In the genomic region with DNA sequence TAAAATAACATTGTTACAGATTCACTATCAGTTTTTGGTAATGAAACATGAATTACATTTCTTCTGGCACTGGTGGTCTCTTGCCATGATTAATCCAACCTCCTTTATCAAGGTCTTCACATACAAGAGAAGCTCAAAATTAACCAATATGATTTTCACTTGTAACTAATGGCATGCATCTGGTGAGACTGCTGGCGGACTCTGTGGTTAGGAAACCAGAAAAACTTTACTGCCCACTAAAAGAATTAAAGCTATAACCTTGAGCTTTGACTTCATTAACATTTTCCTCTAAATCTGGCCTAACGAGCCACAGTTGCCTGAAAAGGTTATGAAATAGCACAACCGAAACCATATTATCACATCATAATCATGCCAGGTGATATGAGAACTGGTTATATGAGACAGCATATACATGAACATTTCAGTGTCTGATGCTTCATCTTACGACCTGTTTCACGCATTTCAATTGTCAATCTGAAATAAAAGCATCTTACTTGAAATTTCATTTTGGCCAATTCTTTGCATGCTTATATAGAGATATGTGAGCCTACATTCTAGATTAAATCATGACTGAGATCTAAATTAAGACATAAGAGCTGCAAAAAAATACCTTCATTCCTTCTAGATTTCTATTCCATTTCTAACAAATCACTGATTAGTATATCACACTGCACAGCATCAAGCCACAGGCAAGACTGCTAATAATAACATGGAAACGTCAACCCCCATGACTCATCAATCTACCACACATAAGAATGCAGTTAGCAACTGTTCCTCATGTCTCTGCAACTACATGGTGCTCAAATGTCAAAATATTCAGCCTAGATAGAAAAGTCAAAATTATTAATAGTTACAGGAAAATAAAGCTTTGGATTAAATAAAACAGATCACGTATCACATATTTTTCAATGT, we compare ENCODE assay signal across 8 cellular contexts.
DNase-seq lines count a peak whose midpoint lies in the region; ATAC-seq and TF ChIP-seq lines count a peak whose summit lies in the region.

No MANE protein-coding gene starts in this region.

- H3K4me3 Mint-ChIP-seq in activated CD4-positive, alpha-beta T cell treated with anti-CD3 and anti-CD28 coated beads for 36 hours = no peak overlapping the region
- no peak overlapping the region for H3K4me3 Mint-ChIP-seq in activated CD4-positive, alpha-beta T cell treated with anti-CD3 and anti-CD28 coated beads, Interleukin-2, amount 10 ng/mL, durations not matched to agents 7 days and 5 days
- no peak overlapping the region for H3K4me3 Mint-ChIP-seq in activated CD4-positive, alpha-beta memory T cell treated with anti-CD3 and anti-CD28 coated beads for 36 hours

- H3K27ac ChIP-seq in skeletal muscle tissue (ENCODE audit: low read depth, low read length) = peak overlapping the region; percentile 86

- no peak for TF ChIP-seq CTCF in epithelial cell of proximal tubule (conservative IDR thresholded peaks at IDR 0.05; ENCODE audit: low read depth, low read length)

- no peak for DNase-seq in activated CD4-positive, alpha-beta T cell treated with anti-CD3 and anti-CD28 coated beads for 36 hours
- DNase-seq in activated CD4-positive, alpha-beta T cell treated with anti-CD3 and anti-CD28 coated beads, Interleukin-2, amount 10 ng/mL, durations not matched to agents 7 days and 5 days = no peak
- DNase-seq in NOMO-1 (lab: John Stamatoyannopoulos, UW; ENCODE audit: unreplicated experiment in 2 of 2) (peak; percentile 46 to 79), epithelial cell of proximal tubule (ENCODE audit: low read depth) (peak; percentile 60), NCI-H1105 treated with DMSO at 0.1 percent for 48 hours (lab: John Stamatoyannopoulos, UW) (no peak)
- no peak for DNase-seq in activated CD4-positive, alpha-beta memory T cell treated with anti-CD3 and anti-CD28 coated beads for 36 hours

- H3K27me3 Mint-ChIP-seq in activated CD4-positive, alpha-beta T cell treated with anti-CD3 and anti-CD28 coated beads for 36 hours = no peaks in the 10 kb centered on the region
- no peaks in the 10 kb centered on the region for H3K27me3 Mint-ChIP-seq in activated CD4-positive, alpha-beta T cell treated with anti-CD3 and anti-CD28 coated beads, Interleukin-2, amount 10 ng/mL, durations not matched to agents 7 days and 5 days
- no peaks in the 10 kb centered on the region for H3K27me3 Mint-ChIP-seq in activated CD4-positive, alpha-beta memory T cell treated with anti-CD3 and anti-CD28 coated beads for 36 hours

- POLR2A ChIA-PET in activated CD4-positive, alpha-beta T cell treated with anti-CD3 and anti-CD28 coated beads for 36 hours (lab: Charles Lee) = interaction anchor here (0.7 kb wide), 1 partner anchor 421 kb away, joined by 4 read pairs; no protein-coding TSS in a partner anchor
- POLR2A ChIA-PET in activated CD4-positive, alpha-beta T cell treated with anti-CD3 and anti-CD28 coated beads, Interleukin-2, amount 10 ng/mL, durations not matched to agents 7 days and 5 days (lab: Charles Lee) = no interaction called here
- POLR2A ChIA-PET in activated CD4-positive, alpha-beta memory T cell treated with anti-CD3 and anti-CD28 coated beads for 36 hours (lab: Charles Lee) = interaction anchor here (1.2 kb wide), 1 partner anchor 89 kb away, joined by 3 read pairs; the partner anchor contains the start of gene OSBPL8

- no peak overlapping the region for H3K27ac Mint-ChIP-seq in activated CD4-positive, alpha-beta T cell treated with anti-CD3 and anti-CD28 coated beads for 36 hours
- H3K27ac Mint-ChIP-seq in activated CD4-positive, alpha-beta T cell treated with anti-CD3 and anti-CD28 coated beads, Interleukin-2, amount 10 ng/mL, durations not matched to agents 7 days and 5 days = no peak overlapping the region
- H3K27ac Mint-ChIP-seq in activated CD4-positive, alpha-beta memory T cell treated with anti-CD3 and anti-CD28 coated beads for 36 hours = no peak overlapping the region

- H3K9ac ChIP-seq in skeletal muscle tissue (ENCODE audit: low read depth in 1 of 3, low read length in 3 of 3) = peak overlapping the region in 2 of 3 donors; percentile 48 to 55

- intact Hi-C loops in activated CD4-positive, alpha-beta T cell treated with anti-CD3 and anti-CD28 coated beads for 36 hours (cut with DNase I, micrococcal nuclease) = loop anchor here in 1 of 2 experiments (1.0 kb wide), 1 partner anchor 88 kb away; no protein-coding TSS in a partner anchor
- intact Hi-C loops in activated CD4-positive, alpha-beta memory T cell treated with anti-CD3 and anti-CD28 coated beads for 36 hours (cut with micrococcal nuclease) = loop anchor here (5.0 kb wide), 2 partner anchors 87 to 388 kb away; partner anchors contain the start of genes NAP1L1 and OSBPL8

- no peaks in the 10 kb centered on the region for H3K9me3 Mint-ChIP-seq in activated CD4-positive, alpha-beta T cell treated with anti-CD3 and anti-CD28 coated beads for 36 hours (ENCODE audit: low read depth)
- H3K9me3 Mint-ChIP-seq in activated CD4-positive, alpha-beta T cell treated with anti-CD3 and anti-CD28 coated beads, Interleukin-2, amount 10 ng/mL, durations not matched to agents 7 days and 5 days = no peaks in the 10 kb centered on the region
- no peaks in the 10 kb centered on the region for H3K9me3 Mint-ChIP-seq in activated CD4-positive, alpha-beta memory T cell treated with anti-CD3 and anti-CD28 coated beads for 36 hours

- ATAC-seq in activated CD4-positive, alpha-beta T cell treated with anti-CD3 and anti-CD28 coated beads for 36 hours = peak; percentile 87
- peak; percentile 84 for ATAC-seq in HG02623 (IDR thresholded peaks at IDR 0.05; ENCODE audit: unreplicated experiment)

- no peaks in the 10 kb centered on the region for H3K9me3 ChIP-seq in skeletal muscle tissue (ENCODE audit: control insufficient read depth in 3 of 3, low read length in 3 of 3)

- peaks cover 9 to 16% (median 14%) of the 10 kb centered on the region in 3 donors for H3K4me1 ChIP-seq in skeletal muscle tissue (ENCODE audit: control insufficient read depth in 3 of 3, insufficient read depth in 3 of 3, low read length in 3 of 3)

- H3K4me3 ChIP-seq in epithelial cell of proximal tubule (ENCODE audit: low read depth, low read length) (no peak overlapping the region), skeletal muscle tissue (ENCODE audit: low read length in 3 of 3) (peak overlapping the region; percentile 19 to 41 (median 27))

- CTCF ChIA-PET in activated CD4-positive, alpha-beta T cell treated with anti-CD3 and anti-CD28 coated beads for 36 hours (lab: Charles Lee) = interaction anchor here (0.7 to 1.3 kb wide), 2 partner anchors 14 to 39 kb away, joined by 3 read pairs; no protein-coding TSS in a partner anchor
- CTCF ChIA-PET in activated CD4-positive, alpha-beta T cell treated with anti-CD3 and anti-CD28 coated beads, Interleukin-2, amount 10 ng/mL, durations not matched to agents 7 days and 5 days (lab: Charles Lee) = no interaction called here
- CTCF ChIA-PET in activated CD4-positive, alpha-beta memory T cell treated with anti-CD3 and anti-CD28 coated beads for 36 hours (lab: Charles Lee) = interaction anchor here (1.0 to 1.8 kb wide), 4 partner anchors 14 to 1079 kb away, joined by 3 to 7 read pairs (median 5); partner anchors contain the start of gene BBS10

- H3K4me1 Mint-ChIP-seq in activated CD4-positive, alpha-beta T cell treated with anti-CD3 and anti-CD28 coated beads for 36 hours = peaks cover 10% of the 10 kb centered on the region
- no peaks in the 10 kb centered on the region for H3K4me1 Mint-ChIP-seq in activated CD4-positive, alpha-beta T cell treated with anti-CD3 and anti-CD28 coated beads, Interleukin-2, amount 10 ng/mL, durations not matched to agents 7 days and 5 days
- H3K4me1 Mint-ChIP-seq in activated CD4-positive, alpha-beta memory T cell treated with anti-CD3 and anti-CD28 coated beads for 36 hours (ENCODE audit: low read depth) = peaks cover 13% of the 10 kb centered on the region

- peaks cover 3% of the 10 kb centered on the region for H3K36me3 Mint-ChIP-seq in activated CD4-positive, alpha-beta T cell treated with anti-CD3 and anti-CD28 coated beads for 36 hours (ENCODE audit: low read depth)
- H3K36me3 Mint-ChIP-seq in activated CD4-positive, alpha-beta T cell treated with anti-CD3 and anti-CD28 coated beads, Interleukin-2, amount 10 ng/mL, durations not matched to agents 7 days and 5 days (ENCODE audit: low read depth) = peaks cover 2% of the 10 kb centered on the region
- no peaks in the 10 kb centered on the region for H3K36me3 Mint-ChIP-seq in activated CD4-positive, alpha-beta memory T cell treated with anti-CD3 and anti-CD28 coated beads for 36 hours

- no peaks in the 10 kb centered on the region for H3K27me3 ChIP-seq in skeletal muscle tissue (ENCODE audit: control insufficient read depth in 3 of 3, insufficient read depth in 3 of 3, low read length in 3 of 3)

- no peaks in the 10 kb centered on the region for H3K36me3 ChIP-seq in skeletal muscle tissue (ENCODE audit: control insufficient read depth in 3 of 3, insufficient read depth in 3 of 3, low read length in 3 of 3)

Comparison
In these comparisons a context has a peak if more than half of its experiments do, and no peak if none do; other contexts are left out.
1. DNase-seq: peak in NOMO-1 (2 of 2) and epithelial cell of proximal tubule (single experiment); none in activated CD4-positive, alpha-beta T cell treated with anti-CD3 and anti-CD28 coated beads for 36 hours (single experiment), activated CD4-positive, alpha-beta T cell treated with anti-CD3 and anti-CD28 coated beads, Interleukin-2, amount 10 ng/mL, durations not matched to agents 7 days and 5 days (single experiment), activated CD4-positive, alpha-beta memory T cell treated with anti-CD3 and anti-CD28 coated beads for 36 hours (single experiment) and NCI-H1105 treated with DMSO at 0.1 percent for 48 hours (single experiment).